Comparison of ENCODE assay signal across 25 cellular contexts in genomic region chr3:139646505-139646904, GRCh38. TPM values are rescaled to one million over a fixed set of nuclear protein-coding genes. Genes with fewer than 3 reads are reported as not detected.
DNase-seq lines count a peak whose midpoint lies in the region; ATAC-seq, FAIRE-seq and TF ChIP-seq lines count a peak whose summit lies in the region.
"Had no signal": no experiment of that assay in that cellular context is flagged by ENCODE, and none has a peak within 500 bp of the region (broad histone marks: within the 10 kb centered on the region; RNA-seq: fewer than 3 reads in every experiment).

No MANE protein-coding gene starts in this region.

- no peaks in the 10 kb centered on the region for H3K9me1 ChIP-seq in IMR-90 (ENCODE audit: insufficient read depth, low read length)

- H3K4me1 ChIP-seq in A549 (no peaks in the 10 kb centered on the region), IMR-90 (ENCODE audit: control insufficient read depth, insufficient read depth, low read length) (no peaks in the 10 kb centered on the region)

- in situ Hi-C loops in IMR-90 (cut with MboI; ENCODE audit: low sequenced_read_pairs) = no loop called here

- H3K56ac ChIP-seq in IMR-90 (ENCODE audit: extremely low read depth, insufficient read depth, low read length) = no peak overlapping the region

- intact Hi-C loops in IMR-90 (cut with micrococcal nuclease) = no loop called here

- H2BK5ac ChIP-seq in IMR-90 (ENCODE audit: low read depth, low read length, poor library complexity, severe bottlenecking) = no peak overlapping the region

- no TSS peak for BruUV-seq in IMR-90 (replicated peaks; lab: Mats Ljungman, UMichigan)

- H3K36me3 ChIP-seq in IMR-90 (ENCODE audit: control insufficient read depth, insufficient read depth, low read length) = no peaks in the 10 kb centered on the region
- H3K36me3 ChIP-seq: BLaER1 treated with 17β-estradiol and CSF1 and Interleukin-3, amounts not matched to agents 10 nM and 100 nM had no signal

- no peak overlapping the region for H4K91ac ChIP-seq in IMR-90 (ENCODE audit: insufficient read depth, low read depth, low read length)

- no peak for TF ChIP-seq RAD21 in A549 (conservative IDR thresholded peaks at IDR 0.05 in 1 of 2, IDR thresholded peaks at IDR 0.05 in 1 of 2)
- TF ChIP-seq RAD21 in IMR-90 (IDR thresholded peaks at IDR 0.05; ENCODE audit: low read length) = no peak

- no peaks in the 10 kb centered on the region for H3K27me3 ChIP-seq in IMR-90 (ENCODE audit: control insufficient read depth, insufficient read depth, low read length)

- no peaks in the 10 kb centered on the region for H3K79me1 ChIP-seq in IMR-90 (ENCODE audit: low read depth in 1 of 2, low read length in 2 of 2)

- no peak overlapping the region for H2AK5ac ChIP-seq in IMR-90 (ENCODE audit: low read depth, low read length)

- 55% methylated on average over 4 of the region's 4 CpGs for WGBS in A549 (ENCODE audit: missing lambda C conversion rate)
- WGBS in IMR-90 (ENCODE audit: extremely low coverage in 2 of 2, insufficient read length in 1 of 2), 2 experiments = 30% methylated on average over 2 of the region's 4 CpGs; no CpG with 5 or more reads in 1 of the 2 experiments

- no peak overlapping the region for H3K4me3 ChIP-seq in A549
- no peak overlapping the region for H3K4me3 ChIP-seq in IMR-90 (ENCODE audit: insufficient read depth, low read depth, low read length)
- H3K4me3 ChIP-seq: BLaER1 treated with 17β-estradiol and CSF1 and Interleukin-3, amounts not matched to agents 10 nM and 100 nM; GM12878 had no signal

- POLR2A ChIA-PET in A549 (lab: Yijun Ruan, JAX) = no interaction called here
- POLR2A ChIA-PET in IMR-90 (lab: Charles Lee; ENCODE audit: unreplicated experiment) = no interaction called here

- no peak overlapping the region for H3K23ac ChIP-seq in IMR-90 (ENCODE audit: low read depth, low read length)

- FAIRE-seq in A549 (lab: Jason Lieb, UNC) (no peak), frontal cortex (lab: Jason Lieb, UNC) (no peak)
- FAIRE-seq: A204.1, GM12878, GM12892, GM18507 had no signal

- no peak overlapping the region for H2AFZ ChIP-seq in IMR-90 (replicated peaks; ENCODE audit: low read length, poor library complexity)

- no peak overlapping the region for H3K18ac ChIP-seq in IMR-90 (ENCODE audit: low read depth, low read length)

- H4K20me1 ChIP-seq in IMR-90 (ENCODE audit: insufficient read depth, low read length) = no peaks in the 10 kb centered on the region
- H4K20me1 ChIP-seq: BLaER1 treated with 17β-estradiol and CSF1 and Interleukin-3, amounts not matched to agents 10 nM and 100 nM had no signal

- no peak overlapping the region for H4K5ac ChIP-seq in IMR-90 (ENCODE audit: low read depth, low read length)

- H3K9me3 ChIP-seq in A549 = no peaks in the 10 kb centered on the region
- H3K9me3 ChIP-seq in IMR-90 (ENCODE audit: control insufficient read depth, insufficient read depth, low read length) = no peaks in the 10 kb centered on the region

- no peak overlapping the region for H4K8ac ChIP-seq in IMR-90 (ENCODE audit: low read depth in 2 of 2, low read length in 2 of 2)

- TF ChIP-seq POLR2A in A549 (IDR thresholded peaks at IDR 0.05; ENCODE audit: low read length) (no peak), IMR-90 (IDR thresholded peaks at IDR 0.05; ENCODE audit: low read depth, low read length) (no peak)

- H3K4me2 ChIP-seq in A549 (no peak overlapping the region), IMR-90 (ENCODE audit: low read depth, low read length) (no peak overlapping the region)
- H3K4me2 ChIP-seq: BLaER1 treated with 17β-estradiol and CSF1 and Interleukin-3, amounts not matched to agents 10 nM and 100 nM had no signal

- H2BK15ac ChIP-seq in IMR-90 (ENCODE audit: low read depth, low read length) = no peak overlapping the region

- DNase-seq in A549 (ENCODE audit: low read depth in 1 of 2, low spot score in 1 of 2) (no peak), IMR-90 (no peak), ecto neural progenitor cell (ENCODE audit: low spot score) (peak; percentile 8), CD1c-positive myeloid dendritic cell (ENCODE audit: extremely low spot score) (no peak), frontal cortex (ENCODE audit: low spot score in 2 of 2) (no peak)
- DNase-seq: 8988T; AML-193; CD4-positive, alpha-beta memory T cell; CD4-positive, CD25-positive, alpha-beta regulatory T cell; CD8-positive, alpha-beta memory T cell; COR-L47; DMS 273 treated with DMSO at 0.1 percent for 48 hours; DMS153; DMS53; DMS79; DND-41; EL; GDM1 had no signal

- TF ChIP-seq CTCF in A549 (IDR thresholded peaks at IDR 0.05) (no peak), IMR-90 (conservative IDR thresholded peaks at IDR 0.05; ENCODE audit: low read depth, low read length) (no peak)

- H2BK120ac ChIP-seq in IMR-90 (ENCODE audit: low read depth, low read length) = no peak overlapping the region

- no peak overlapping the region for H3K9ac ChIP-seq in IMR-90 (ENCODE audit: low read depth, low read length)
- H3K9ac ChIP-seq: BLaER1 treated with 17β-estradiol and CSF1 and Interleukin-3, amounts not matched to agents 10 nM and 100 nM had no signal

- H3K4ac ChIP-seq in IMR-90 (ENCODE audit: low read depth, low read length) = no peak overlapping the region

- no peak overlapping the region for H3K14ac ChIP-seq in IMR-90 (replicated peaks; ENCODE audit: low read depth, low read length)

- TF ChIP-seq EP300 in A549 (IDR thresholded peaks at IDR 0.05) = no peak

- H2AK9ac ChIP-seq in IMR-90 (replicated peaks; ENCODE audit: low read depth, low read length, poor library complexity) = no peak overlapping the region

- dilution Hi-C loops in IMR-90 (cut with HindIII; ENCODE audit: low sequenced_read_pairs, unreplicated experiment) = no loop called here

- H2BK20ac ChIP-seq in IMR-90 (ENCODE audit: low read depth, low read length) = no peak overlapping the region

- H3K27ac ChIP-seq in A549 (no peak overlapping the region), IMR-90 (ENCODE audit: insufficient read depth, low read length) (no peak overlapping the region)
- H3K27ac ChIP-seq: BLaER1 treated with 17β-estradiol and CSF1 and Interleukin-3, amounts not matched to agents 10 nM and 100 nM; C4-2B had no signal

- ATAC-seq in A549 (no peak), IMR-90 (ENCODE audit: low read depth) (no peak)
- ATAC-seq: GM12878 had no signal

- CTCF ChIA-PET in A549 (lab: Yijun Ruan, JAX) (no interaction called here), IMR-90 (lab: Yijun Ruan, JAX) (no interaction called here)

TF ChIP-seq in A549, 52 proteins besides CTCF, POLR2A, EP300 and RAD21:
- TF ChIP-seq MAFK (IDR thresholded peaks at IDR 0.05; ENCODE audit: partially characterized antibody) = peak; percentile 44
- TF ChIP-seq RCOR1 (IDR thresholded peaks at IDR 0.05; ENCODE audit: low read depth, low read length) = no peak

TF ChIP-seq in IMR-90, 13 proteins besides CTCF, POLR2A, EP300 and RAD21:
- TF ChIP-seq MAZ (IDR thresholded peaks at IDR 0.05; ENCODE audit: borderline replicate concordance, low read depth, low read length) (no peak), RFX5 (IDR thresholded peaks at IDR 0.05; ENCODE audit: low read depth, low read length) (no peak), MAFK (IDR thresholded peaks at IDR 0.05; ENCODE audit: low read depth, low read length) (peak; percentile 74)

RNA-seq across cellular contexts. Expression of gene NMNAT3, which starts 31.3 kb away (rescaled TPM):
- polyA plus RNA-seq in A549 (2011; rRNA removed) = 2.6 and 2.9 TPM in 2 replicates
- polyA plus RNA-seq in A549 (2012; cell fraction: cytosol; rRNA removed) = 2.4 and 2.5 TPM in 2 replicates
- 1.8 and 3.0 TPM in 2 replicates for polyA plus RNA-seq in A549 (2012; cell fraction: nucleus; rRNA removed)
- polyA plus RNA-seq in A549 (2017; fragmentation: RNase III; extraction: RNeasy Plus Mini Kit Qiagen cat#74134 plus additional on column Dnase treatment) = 1.2 to 1.4 TPM (median 1.2 TPM) in 3 replicates
- polyA minus RNA-seq in A549 (2011; rRNA and poly(A)+ RNA removed) = 2.7 and 5.4 TPM in 2 replicates
- under 0.01 and 0.36 TPM in 2 replicates for total RNA-seq in IMR-90 (2012; rRNA removed)
- 0.12 and 0.47 TPM in 2 replicates for polyA plus RNA-seq in IMR-90 (2012; rRNA removed)
- 0.19 and 0.42 TPM in 2 replicates for polyA plus RNA-seq in IMR-90 (2012; cell fraction: cytosol; rRNA removed)
- polyA plus RNA-seq in IMR-90 (2012; cell fraction: nucleus; rRNA removed; ENCODE audit: low replicate concordance) = 0.23 and 0.34 TPM in 2 replicates
- total RNA-seq in frontal cortex = 6.9 TPM
- total RNA-seq: G401 had no signal
